28 cellular contexts compared by ENCODE assay signal in genomic region chr17:65552214-65552613, GRCh38. TPM values are rescaled to one million over a fixed set of nuclear protein-coding genes. Genes with fewer than 3 reads are reported as not detected.
DNase-seq lines count a peak whose midpoint lies in the region; ATAC-seq and TF ChIP-seq lines count a peak whose summit lies in the region.
"Had no signal": no experiment of that assay in that cellular context is flagged by ENCODE, and none has a peak within 500 bp of the region (broad histone marks: within the 10 kb centered on the region; RNA-seq: fewer than 3 reads in every experiment).

No MANE protein-coding gene starts in this region.

- H2AFZ ChIP-seq in osteoblast (ENCODE audit: low read length) = no peak overlapping the region

- in situ Hi-C loops in GM13976 (cut with MboI; ENCODE audit: low sequenced_read_pairs, unreplicated experiment) = no loop called here

- H3K4me3 Mint-ChIP-seq in Caco-2 (ENCODE audit: unreplicated experiment) (no peak overlapping the region), chondrocyte (ENCODE audit: unreplicated experiment) (no peak overlapping the region)
- H3K4me3 Mint-ChIP-seq: activated B cell treated with CpG ODN at 0.5 μM for 24 hours; activated CD8-positive, alpha-beta memory T cell treated with anti-CD3 and anti-CD28 coated beads, Interleukin-2, amount 10 ng/mL, durations not matched to agents 7 days and 5 days; activated naive CD4-positive, alpha-beta T cell treated with anti-CD3 and anti-CD28 coated beads, Interleukin-2, amount 10 ng/mL, durations not matched to agents 7 days and 5 days had no signal

- H3K9me3 ChIP-seq in Caco-2 (no peaks in the 10 kb centered on the region), left lung (no peaks in the 10 kb centered on the region), osteoblast (ENCODE audit: low read depth, low read length) (no peaks in the 10 kb centered on the region)
- H3K9me3 ChIP-seq: BE2C, Peyer's patch, psoas muscle, stomach, tibial nerve had no signal

- H4K20me1 ChIP-seq in osteoblast (ENCODE audit: insufficient read depth, low read length) = peaks cover 32% of the 10 kb centered on the region

- DNase-seq in Caco-2 (no peak), chondrocyte (ENCODE audit: low spot score) (peak; percentile 26), left lung (no peak), osteoblast (ENCODE audit: insufficient read length, low spot score, missing footprints) (peak; percentile 52), head of caudate nucleus (no peak), substantia nigra (lab: John Stamatoyannopoulos, UW) (no peak), GM13976 (ENCODE audit: low spot score) (no peak)
- DNase-seq: activated B cell treated with CpG ODN at 0.5 μM for 24 hours; activated CD8-positive, alpha-beta memory T cell treated with anti-CD3 and anti-CD28 coated beads, Interleukin-2, amount 10 ng/mL, durations not matched to agents 7 days and 5 days; activated naive CD4-positive, alpha-beta T cell treated with anti-CD3 and anti-CD28 coated beads, Interleukin-2, amount 10 ng/mL, durations not matched to agents 7 days and 5 days; activated T-cell treated with anti-CD3 and anti-CD28 coated beads, Interleukin-2, amount 50 U/mL, for 72 hours; amygdala; BE2C; cortex of kidney; IMR-90; islet precursor cell; NCI-H1092; NCI-H187; NCI-H526; Peyer's patch; SIG-M5; stimulated activated CD8-positive, alpha-beta memory T cell treated with anti-CD3 and anti-CD28 coated beads, Interleukin-4, amount 100 ng/mL, for 48 hours; stomach; SW 1271 had no signal

- no TSS peak for BruUV-seq in Caco-2 (replicated peaks; lab: Mats Ljungman, UMichigan)

- POLR2A ChIA-PET in Caco-2 (lab: Charles Lee) = no interaction called here

- CTCF ChIA-PET in Caco-2 (lab: Charles Lee) = no interaction called here

- H3K27me3 Mint-ChIP-seq in Caco-2 (ENCODE audit: insufficient read depth, unreplicated experiment) (no peaks in the 10 kb centered on the region), chondrocyte (ENCODE audit: low read depth) (no peaks in the 10 kb centered on the region)
- H3K27me3 Mint-ChIP-seq: activated naive CD4-positive, alpha-beta T cell treated with anti-CD3 and anti-CD28 coated beads, Interleukin-2, amount 10 ng/mL, durations not matched to agents 7 days and 5 days had no signal

- no peaks in the 10 kb centered on the region for H3K9me3 Mint-ChIP-seq in Caco-2 (ENCODE audit: unreplicated experiment)
- no peaks in the 10 kb centered on the region for H3K9me3 Mint-ChIP-seq in chondrocyte (ENCODE audit: low read depth)
- H3K9me3 Mint-ChIP-seq: activated B cell treated with CpG ODN at 0.5 μM for 24 hours; activated naive CD4-positive, alpha-beta T cell treated with anti-CD3 and anti-CD28 coated beads, Interleukin-2, amount 10 ng/mL, durations not matched to agents 7 days and 5 days had no signal

- peaks cover 63% of the 10 kb centered on the region for H3K4me1 ChIP-seq in Caco-2
- H3K4me1 ChIP-seq in left lung = peaks cover 44 to 54% of the 10 kb centered on the region in 2 donors
- H3K4me1 ChIP-seq in osteoblast (ENCODE audit: insufficient read depth, low read length) = peaks cover 17% of the 10 kb centered on the region
- H3K4me1 ChIP-seq: BE2C had no signal

- ATAC-seq in left lung = no peak
- ATAC-seq in GM18502 (IDR thresholded peaks at IDR 0.05; ENCODE audit: poor library complexity, unreplicated experiment) = no peak
- ATAC-seq: activated CD8-positive, alpha-beta memory T cell treated with anti-CD3 and anti-CD28 coated beads, Interleukin-2, amount 10 ng/mL, durations not matched to agents 7 days and 5 days; activated T-cell treated with anti-CD3 and anti-CD28 coated beads, Interleukin-2, amount 50 U/mL, for 72 hours had no signal

- no peak for TF ChIP-seq CTCF in Caco-2 (IDR thresholded peaks at IDR 0.05; ENCODE audit: insufficient read depth in 1 of 2, low read depth in 1 of 2, low read length in 1 of 2, severe bottlenecking in 1 of 2, unreplicated experiment in 1 of 2)
- no peak for TF ChIP-seq CTCF in chondrocyte (IDR thresholded peaks at IDR 0.05)
- TF ChIP-seq CTCF in left lung (IDR thresholded peaks at IDR 0.05) = no peak
- no peak for TF ChIP-seq CTCF in osteoblast (IDR thresholded peaks at IDR 0.05; ENCODE audit: extremely low read depth, low read depth, low read length)
- TF ChIP-seq CTCF in GM13976 (IDR thresholded peaks at IDR 0.05; ENCODE audit: borderline replicate concordance, control extremely low read depth, extremely low read depth, insufficient read depth, missing control alignments) = no peak

- H3K27me3 ChIP-seq in Caco-2 (replicated peaks; ENCODE audit: control insufficient read depth, insufficient read depth, low read length) (no peaks in the 10 kb centered on the region), left lung (peaks cover 0 to 8% of the 10 kb centered on the region in 2 donors), osteoblast (ENCODE audit: insufficient read depth, low read length) (no peaks in the 10 kb centered on the region)
- H3K27me3 ChIP-seq: Peyer's patch, stomach, tibial nerve had no signal

- peaks cover 6% of the 10 kb centered on the region for H3K79me2 ChIP-seq in osteoblast (ENCODE audit: insufficient read depth, low read length)

- intact Hi-C loops in Caco-2 (cut with micrococcal nuclease; ENCODE audit: unreplicated experiment) = no loop called here
- intact Hi-C loops in left lung (cut with DNase I) = loop anchor here (10.0 kb wide), 2 partner anchors 97 to 257 kb away; no protein-coding TSS in a partner anchor
- intact Hi-C loops in head of caudate nucleus (cut with DNase I) = loop anchor here (10.0 kb wide), 1 partner anchor 97 kb away; no protein-coding TSS in a partner anchor

- H3K4me3 ChIP-seq in Caco-2 (ENCODE audit: low read depth, low read length) (no peak overlapping the region), left lung (no peak overlapping the region), osteoblast (ENCODE audit: insufficient read depth, low read length) (no peak overlapping the region)
- H3K4me3 ChIP-seq: lung, Peyer's patch, psoas muscle, stomach, tibial nerve had no signal

- H3K4me2 ChIP-seq in osteoblast (ENCODE audit: insufficient read depth, low read length) = no peak overlapping the region

- H3K27ac ChIP-seq in left lung (peak overlapping the region; percentile 13 to 18), osteoblast (ENCODE audit: low read depth, low read length) (no peak overlapping the region), substantia nigra (ENCODE audit: low read depth, low read length, poor library complexity, severe bottlenecking) (no peak overlapping the region)
- H3K27ac ChIP-seq: Peyer's patch, psoas muscle had no signal

- H3K27ac Mint-ChIP-seq in Caco-2 (ENCODE audit: unreplicated experiment) (peak overlapping the region; percentile 82), chondrocyte (ENCODE audit: unreplicated experiment) (no peak overlapping the region)
- H3K27ac Mint-ChIP-seq: activated B cell treated with CpG ODN at 0.5 μM for 24 hours; activated CD8-positive, alpha-beta memory T cell treated with anti-CD3 and anti-CD28 coated beads, Interleukin-2, amount 10 ng/mL, durations not matched to agents 7 days and 5 days; activated naive CD4-positive, alpha-beta T cell treated with anti-CD3 and anti-CD28 coated beads, Interleukin-2, amount 10 ng/mL, durations not matched to agents 7 days and 5 days had no signal

- peaks cover 49% of the 10 kb centered on the region for H3K4me1 Mint-ChIP-seq in Caco-2 (ENCODE audit: low read depth, unreplicated experiment)
- peaks cover 25% of the 10 kb centered on the region for H3K4me1 Mint-ChIP-seq in chondrocyte (ENCODE audit: low read depth)
- H3K4me1 Mint-ChIP-seq: activated B cell treated with CpG ODN at 0.5 μM for 24 hours had no signal

- H3K36me3 Mint-ChIP-seq in Caco-2 (ENCODE audit: insufficient read depth, unreplicated experiment) (no peaks in the 10 kb centered on the region), chondrocyte (ENCODE audit: low read depth) (peaks cover 11% of the 10 kb centered on the region)
- H3K36me3 Mint-ChIP-seq: activated CD8-positive, alpha-beta memory T cell treated with anti-CD3 and anti-CD28 coated beads, Interleukin-2, amount 10 ng/mL, durations not matched to agents 7 days and 5 days had no signal

- no peaks in the 10 kb centered on the region; the same call in 1 of the 2 replicates for H3K36me3 ChIP-seq in Caco-2 (ENCODE audit: control insufficient read depth, insufficient read depth, low read length)
- H3K36me3 ChIP-seq in left lung = peaks cover 0 to 14% of the 10 kb centered on the region in 2 donors
- no peaks in the 10 kb centered on the region for H3K36me3 ChIP-seq in osteoblast (ENCODE audit: insufficient read depth, low read length)
- H3K36me3 ChIP-seq: BE2C had no signal

RNA-seq across cellular contexts. Expression of gene AXIN2, which starts 9.2 kb away (rescaled TPM):
- total RNA-seq in Caco-2 (2022) (141 and 168 TPM in 2 replicates), chondrocyte (3.3 to 6.1 TPM (median 3.7 TPM) in 3 replicates), left lung (10 to 100 TPM; 25.0 to 41.6 TPM), osteoblast (2.9 and 5.1 TPM in 2 replicates)

Comparison
In these comparisons a context has a peak if more than half of its experiments do, and no peak if none do; other contexts are left out.
1. DNase-seq: peak in chondrocyte (single experiment) and osteoblast (single experiment); none in Caco-2 (0 of 2), left lung (0 of 2), head of caudate nucleus (0 of 42), substantia nigra (0 of 49) and GM13976 (single experiment).
2. H3K27ac ChIP-seq: peak in left lung (2 of 2); none in osteoblast (single experiment) and substantia nigra (single experiment).